In the genomic region with DNA sequence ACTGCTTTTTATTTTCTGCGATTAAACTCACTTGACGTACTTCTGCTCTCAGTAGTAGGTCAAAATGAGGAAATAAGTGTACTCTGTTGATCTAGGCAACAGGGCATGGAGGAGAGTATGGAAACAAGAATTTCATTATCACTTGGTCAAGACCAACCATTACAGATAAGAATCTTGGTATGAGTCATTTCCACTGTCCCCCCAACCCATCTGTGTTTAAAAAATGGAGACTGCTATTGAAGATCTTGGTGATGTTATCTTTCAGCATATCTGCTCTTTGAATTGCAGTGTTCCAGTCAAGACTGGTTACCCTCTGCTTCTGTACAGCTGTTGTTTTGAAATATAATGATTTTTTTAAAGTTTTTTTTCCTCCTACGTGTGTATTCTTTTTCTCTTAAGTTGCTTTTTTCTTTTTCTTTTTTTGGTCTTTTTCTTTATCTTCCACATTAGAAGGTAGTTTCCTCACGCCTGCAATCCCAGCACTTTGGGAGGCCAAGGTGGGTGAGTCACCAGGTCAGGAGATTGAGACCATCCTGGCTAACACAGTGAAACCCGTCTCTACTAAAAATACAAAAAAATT, we compare ENCODE assay signal across 9 cellular contexts. TPM values are rescaled to one million over a fixed set of nuclear protein-coding genes. Genes with fewer than 3 reads are reported as not detected.
DNase-seq lines count a peak whose midpoint lies in the region; ATAC-seq and TF ChIP-seq lines count a peak whose summit lies in the region.
"Had no signal": no experiment of that assay in that cellular context is flagged by ENCODE, and none has a peak within 500 bp of the region (broad histone marks: within the 10 kb centered on the region; RNA-seq: fewer than 3 reads in every experiment).

No MANE protein-coding gene starts in this region.

- intact Hi-C loops in testis (cut with DNase I; ENCODE audit: low total_unique reads): no loop called here

- H3K4me1 ChIP-seq in testis: no peaks in the 10 kb centered on the region
- no peaks in the 10 kb centered on the region for H3K4me1 ChIP-seq in endodermal cell (ENCODE audit: control insufficient read depth, insufficient read depth, low read length)
- H3K4me1 ChIP-seq: right lobe of liver had no signal

- H3K9me3 Mint-ChIP-seq in effector memory CD8-positive, alpha-beta T cell: no peaks in the 10 kb centered on the region
- H3K9me3 Mint-ChIP-seq in endodermal cell: peaks cover 43% of the 10 kb centered on the region

- H3K9ac ChIP-seq in endodermal cell (ENCODE audit: extremely low read depth, low read length, poor library complexity, severe bottlenecking): no peak overlapping the region

- H3K4me3 ChIP-seq in testis: no peak overlapping the region
- H3K4me3 ChIP-seq in endodermal cell (ENCODE audit: low read length): no peak overlapping the region
- H3K4me3 ChIP-seq: right lobe of liver had no signal

- 88 to 91% methylated on average over 5 of the region's 5 CpGs for WGBS in testis, 2 donors
- WGBS in endodermal cell (ENCODE audit: insufficient coverage in 1 of 2, insufficient read length in 1 of 2), 2 experiments: 94% methylated on average over 2 to 4 of the region's 5 CpGs

- H3K9me3 ChIP-seq in testis (no peaks in the 10 kb centered on the region), endodermal cell (ENCODE audit: control insufficient read depth, low read length) (peaks cover 54% of the 10 kb centered on the region)
- H3K9me3 ChIP-seq: right lobe of liver had no signal

- ATAC-seq in GM21447 (IDR thresholded peaks at IDR 0.05; ENCODE audit: unreplicated experiment): peak; percentile 81
- peak; percentile 91 for ATAC-seq in HG03571 (IDR thresholded peaks at IDR 0.05; ENCODE audit: unreplicated experiment)
- ATAC-seq in effector memory CD8-positive, alpha-beta T cell (replicated peaks): peak; percentile 29

- no peaks in the 10 kb centered on the region for H3K27me3 Mint-ChIP-seq in effector memory CD8-positive, alpha-beta T cell
- H3K27me3 Mint-ChIP-seq in endodermal cell (ENCODE audit: insufficient read depth): no peaks in the 10 kb centered on the region

- H3K36me3 ChIP-seq in testis (ENCODE audit: low read depth, missing control alignments) (no peaks in the 10 kb centered on the region), endodermal cell (ENCODE audit: control insufficient read depth, insufficient read depth, low read length) (peaks cover 16% of the 10 kb centered on the region)
- H3K36me3 ChIP-seq: right lobe of liver had no signal

- peaks cover 4% of the 10 kb centered on the region for H3K36me3 Mint-ChIP-seq in effector memory CD8-positive, alpha-beta T cell (ENCODE audit: insufficient read depth)
- H3K36me3 Mint-ChIP-seq in endodermal cell (ENCODE audit: low read depth): peaks cover 64% of the 10 kb centered on the region

- TF ChIP-seq CTCF in GM10248 (IDR thresholded peaks at IDR 0.05; ENCODE audit: control extremely low read depth, extremely low read depth, low read depth, missing control alignments) (no peak), testis (IDR thresholded peaks at IDR 0.05) (no peak), endodermal cell (conservative IDR thresholded peaks at IDR 0.05) (no peak)

- H3K27ac ChIP-seq in testis (no peak overlapping the region), endodermal cell (ENCODE audit: low read depth, low read length) (no peak overlapping the region)
- H3K27ac ChIP-seq: right lobe of liver had no signal

- DNase-seq in GM10248 (ENCODE audit: extremely low spot score) (peak; percentile 56), testis (no peak), pons (ENCODE audit: low spot score) (no peak), NCI-H345 (lab: John Stamatoyannopoulos, UW) (no peak), endodermal cell (no peak)
- DNase-seq in effector memory CD8-positive, alpha-beta T cell: no peak
- DNase-seq: right lobe of liver had no signal

- no peak for TF ChIP-seq POLR2A in testis (IDR thresholded peaks at IDR 0.05)

- H3K4me3 Mint-ChIP-seq in effector memory CD8-positive, alpha-beta T cell: no peak overlapping the region
- no peak overlapping the region for H3K4me3 Mint-ChIP-seq in endodermal cell

- peaks cover 31 to 67% of the 10 kb centered on the region in 2 donors for H3K4me1 Mint-ChIP-seq in effector memory CD8-positive, alpha-beta T cell (ENCODE audit: low read depth in 2 of 2)
- peaks cover 11% of the 10 kb centered on the region for H3K4me1 Mint-ChIP-seq in endodermal cell

- CTCF ChIA-PET in GM10248 (lab: Yijun Ruan, JAX): interaction anchor here (1.2 to 3.2 kb wide), 4 partner anchors 11 to 55 kb away, joined by 3 to 18 read pairs (median 3); a partner anchor contains a TSS

- POLR2A ChIA-PET in GM10248 (lab: Yijun Ruan, JAX): interaction anchor here (0.8 kb wide), 1 partner anchor 11 kb away, joined by 3 read pairs; a partner anchor contains a TSS

- no peaks in the 10 kb centered on the region for H3K27me3 ChIP-seq in testis
- H3K27me3 ChIP-seq in endodermal cell (ENCODE audit: control insufficient read depth, insufficient read depth, low read length, poor library complexity, severe bottlenecking): no peaks in the 10 kb centered on the region
- H3K27me3 ChIP-seq: right lobe of liver had no signal

- no peak overlapping the region for H3K27ac Mint-ChIP-seq in effector memory CD8-positive, alpha-beta T cell
- no peak overlapping the region for H3K27ac Mint-ChIP-seq in endodermal cell

RNA-seq across cellular contexts. Expression of a gene that starts 11.7 kb away (rescaled TPM):
- total RNA-seq in testis (10 to 100 TPM; 40.6 to 40.9 TPM), endodermal cell (10 to 100 TPM; 26.7 to 30.0 TPM)
- 23.7 TPM for polyA plus RNA-seq in testis (ENCODE audit: insufficient read depth, low read depth, low replicate concordance)
- polyA plus RNA-seq in endodermal cell (2013, experiment 1 of 2): 32.7 TPM
- 36.1 TPM for polyA plus RNA-seq in endodermal cell (2013, experiment 2 of 2)

RNA-seq across cellular contexts. Expression of a gene that starts 38.5 kb away (rescaled TPM):
- 10 to 100 TPM; 16.2 to 28.5 TPM for total RNA-seq in testis
- 14.0 TPM for polyA plus RNA-seq in testis (ENCODE audit: insufficient read depth, low read depth, low replicate concordance)
- 10 to 100 TPM; 25.6 to 34.1 TPM for total RNA-seq in endodermal cell
- polyA plus RNA-seq in endodermal cell (2013, experiment 1 of 2): 19.4 TPM
- polyA plus RNA-seq in endodermal cell (2013, experiment 2 of 2): 22.1 TPM

Comparison
In these comparisons a context has a peak if more than half of its experiments do, and no peak if none do; other contexts are left out.
1. ATAC-seq: peak in every context shown above with its lines; median percentile 91 in HG03571; 81 in GM21447; 29 in effector memory CD8-positive, alpha-beta T cell.